In genomic region chr10:101063162-101063525, GRCh38 we compare ENCODE assay signal across 10 cellular contexts. TPM values are rescaled to one million over a fixed set of nuclear protein-coding genes. Genes with fewer than 3 reads are reported as not detected.
DNase-seq lines count a peak whose midpoint lies in the region; ATAC-seq, FAIRE-seq and TF ChIP-seq lines count a peak whose summit lies in the region.
"Had no signal": no experiment of that assay in that cellular context is flagged by ENCODE, and none has a peak within 500 bp of the region (broad histone marks: within the 10 kb centered on the region; RNA-seq: fewer than 3 reads in every experiment).

No MANE protein-coding gene starts in this region.

- peak overlapping the region; percentile 81 for H3K27ac ChIP-seq in SK-N-MC
- H3K27ac ChIP-seq in keratinocyte (ENCODE audit: control insufficient read depth, insufficient read depth, low read length): no peak overlapping the region
- peak overlapping the region; percentile 95 to 97 for H3K27ac ChIP-seq in tibial artery

- no peak overlapping the region for H3K27ac Mint-ChIP-seq in activated naive CD8-positive, alpha-beta T cell treated with anti-CD3 and anti-CD28 coated beads, Interleukin-2, amount 10 ng/mL, durations not matched to agents 7 days and 5 days
- no peak overlapping the region for H3K27ac Mint-ChIP-seq in activated naive CD8-positive, alpha-beta T cell treated with anti-CD3 and anti-CD28 coated beads for 36 hours

- H3K4me1 ChIP-seq in keratinocyte (ENCODE audit: control insufficient read depth, extremely low read depth, insufficient read depth, low read length): peaks cover 25% of the 10 kb centered on the region
- H3K4me1 ChIP-seq in tibial artery: peaks cover 5 to 67% (median 52%) of the 10 kb centered on the region in 4 donors

- intact Hi-C loops in tibial artery (cut with DNase I; ENCODE audit: low total_unique reads): loop anchor here (10.0 kb wide), 1 partner anchor 992 kb away; the partner anchor contains the start of gene ARMH3

- H3K36me3 ChIP-seq in SK-N-MC (ENCODE audit: insufficient read depth, low read length) (no peaks in the 10 kb centered on the region), keratinocyte (ENCODE audit: control insufficient read depth in 2 of 2, extremely low read depth in 1 of 2, insufficient read depth in 2 of 2, low read length in 2 of 2) (no peaks in the 10 kb centered on the region), tibial artery (no peaks in the 10 kb centered on the region)

- dilution Hi-C loops in keratinocyte (cut with MboI; ENCODE audit: extremely low pct_ligation_motif_present, low sequenced_read_pairs): no loop called here

- no peak for ATAC-seq in activated naive CD8-positive, alpha-beta T cell treated with anti-CD3 and anti-CD28 coated beads, Interleukin-2, amount 10 ng/mL, durations not matched to agents 7 days and 5 days (ENCODE audit: low read depth)
- no peak for ATAC-seq in HG03025 (IDR thresholded peaks at IDR 0.05; ENCODE audit: low FRiP score, unreplicated experiment)
- no peak for ATAC-seq in GM18909 (IDR thresholded peaks at IDR 0.05; ENCODE audit: poor library complexity, unreplicated experiment)

- H3K4me3 ChIP-seq in SK-N-MC (peak overlapping the region; percentile 58), keratinocyte (ENCODE audit: control insufficient read depth in 2 of 3, extremely low read depth in 1 of 3, insufficient read depth in 2 of 3, low read depth in 1 of 3, low read length in 3 of 3) (no peak overlapping the region), tibial artery (peak overlapping the region; percentile 65 to 85)

- H3K4me1 Mint-ChIP-seq in activated naive CD8-positive, alpha-beta T cell treated with anti-CD3 and anti-CD28 coated beads, Interleukin-2, amount 10 ng/mL, durations not matched to agents 7 days and 5 days: peaks cover 37% of the 10 kb centered on the region
- H3K4me1 Mint-ChIP-seq in activated naive CD8-positive, alpha-beta T cell treated with anti-CD3 and anti-CD28 coated beads for 36 hours: peaks cover 27% of the 10 kb centered on the region

- H3K4me2 ChIP-seq in keratinocyte (ENCODE audit: control insufficient read depth, extremely low read depth, insufficient read depth, low read depth, low read length): peak overlapping the region; percentile 76

- H3K9me1 ChIP-seq in keratinocyte (ENCODE audit: control insufficient read depth, extremely low read depth, insufficient read depth, low read length): no peaks in the 10 kb centered on the region

- H3K4me3 Mint-ChIP-seq in activated naive CD8-positive, alpha-beta T cell treated with anti-CD3 and anti-CD28 coated beads, Interleukin-2, amount 10 ng/mL, durations not matched to agents 7 days and 5 days: peak overlapping the region; percentile 32
- no peak overlapping the region for H3K4me3 Mint-ChIP-seq in activated naive CD8-positive, alpha-beta T cell treated with anti-CD3 and anti-CD28 coated beads for 36 hours

- H3K9ac ChIP-seq in SK-N-MC (ENCODE audit: insufficient read length) (no peak overlapping the region), keratinocyte (ENCODE audit: control insufficient read depth, extremely low read depth, insufficient read depth, low read length) (no peak overlapping the region)

- H3K9me3 ChIP-seq in SK-N-MC (ENCODE audit: low read depth, low read length): no peaks in the 10 kb centered on the region
- no peaks in the 10 kb centered on the region for H3K9me3 ChIP-seq in keratinocyte (ENCODE audit: control insufficient read depth, low read depth, low read length)
- no peaks in the 10 kb centered on the region for H3K9me3 ChIP-seq in tibial artery

- TF ChIP-seq CTCF in keratinocyte (optimal IDR thresholded peaks at IDR 0.05 in 1 of 3, IDR thresholded peaks at IDR 0.05 in 1 of 3, conservative IDR thresholded peaks at IDR 0.05 in 1 of 3; ENCODE audit: extremely low read depth in 1 of 3, insufficient read depth in 2 of 3, low read length in 3 of 3): no peak
- TF ChIP-seq CTCF in tibial artery (IDR thresholded peaks at IDR 0.05): no peak

- peaks cover 26% of the 10 kb centered on the region for H3K27me3 ChIP-seq in keratinocyte (ENCODE audit: control insufficient read depth, extremely low read depth, insufficient read depth, low read length)
- H3K27me3 ChIP-seq in tibial artery: no peaks in the 10 kb centered on the region

- no peaks in the 10 kb centered on the region for H3K9me3 Mint-ChIP-seq in activated naive CD8-positive, alpha-beta T cell treated with anti-CD3 and anti-CD28 coated beads, Interleukin-2, amount 10 ng/mL, durations not matched to agents 7 days and 5 days
- H3K9me3 Mint-ChIP-seq in activated naive CD8-positive, alpha-beta T cell treated with anti-CD3 and anti-CD28 coated beads for 36 hours: no peaks in the 10 kb centered on the region
- H3K9me3 Mint-ChIP-seq: CD4-positive, alpha-beta memory T cell; central memory CD8-positive, alpha-beta T cell had no signal

- no peak for DNase-seq in activated naive CD8-positive, alpha-beta T cell treated with anti-CD3 and anti-CD28 coated beads, Interleukin-2, amount 10 ng/mL, durations not matched to agents 7 days and 5 days
- DNase-seq in activated naive CD8-positive, alpha-beta T cell treated with anti-CD3 and anti-CD28 coated beads for 36 hours: no peak
- DNase-seq in SK-N-MC (ENCODE audit: low read depth, low spot score) (no peak), keratinocyte (ENCODE audit: low read depth, low spot score) (no peak), tibial artery (peak in 1 of 2 donors; percentile 81), frontal cortex (ENCODE audit: low spot score in 2 of 2) (no peak)

- peaks cover 2% of the 10 kb centered on the region for H3K36me3 Mint-ChIP-seq in activated naive CD8-positive, alpha-beta T cell treated with anti-CD3 and anti-CD28 coated beads, Interleukin-2, amount 10 ng/mL, durations not matched to agents 7 days and 5 days
- H3K36me3 Mint-ChIP-seq in activated naive CD8-positive, alpha-beta T cell treated with anti-CD3 and anti-CD28 coated beads for 36 hours: no peaks in the 10 kb centered on the region

- POLR2A ChIA-PET in activated naive CD8-positive, alpha-beta T cell treated with anti-CD3 and anti-CD28 coated beads, Interleukin-2, amount 10 ng/mL, durations not matched to agents 7 days and 5 days (lab: Charles Lee): interaction anchor here (1.4 to 2.0 kb wide), 2 partner anchors 11 to 20 kb away, joined by 6 to 8 read pairs; no protein-coding TSS in a partner anchor

- no peak overlapping the region for H2AFZ ChIP-seq in keratinocyte (ENCODE audit: control insufficient read depth, low read length)

- no peak for FAIRE-seq in keratinocyte (lab: Jason Lieb, UNC)
- FAIRE-seq in frontal cortex (lab: Jason Lieb, UNC): no peak

- peaks cover 6% of the 10 kb centered on the region for H3K79me2 ChIP-seq in keratinocyte (ENCODE audit: control insufficient read depth, insufficient read depth, low read length)

- no peaks in the 10 kb centered on the region for H4K20me1 ChIP-seq in keratinocyte (ENCODE audit: control insufficient read depth, extremely low read depth, insufficient read depth, low read length)

- peaks cover 52% of the 10 kb centered on the region for H3K27me3 Mint-ChIP-seq in activated naive CD8-positive, alpha-beta T cell treated with anti-CD3 and anti-CD28 coated beads, Interleukin-2, amount 10 ng/mL, durations not matched to agents 7 days and 5 days
- peaks cover 59% of the 10 kb centered on the region for H3K27me3 Mint-ChIP-seq in activated naive CD8-positive, alpha-beta T cell treated with anti-CD3 and anti-CD28 coated beads for 36 hours

RNA-seq across cellular contexts. Expression of gene KAZALD1, which starts 1.4 kb away (rescaled TPM):
- not detected for total RNA-seq in activated naive CD8-positive, alpha-beta T cell treated with anti-CD3 and anti-CD28 coated beads, Interleukin-2, amount 10 ng/mL, durations not matched to agents 7 days and 5 days
- total RNA-seq in activated naive CD8-positive, alpha-beta T cell treated with anti-CD3 and anti-CD28 coated beads for 36 hours: under 1 TPM; 0.25 to 0.28 TPM
- 0.08 to 0.18 TPM (median 0.18 TPM) in 3 replicates for polyA plus RNA-seq in keratinocyte
- 0.40 TPM for polyA plus RNA-seq in keratinocyte (2011; ENCODE audit: low read depth)
- polyA plus RNA-seq in keratinocyte (2011; cell fraction: cytosol; rRNA removed): 0.06 and 0.07 TPM in 2 replicates
- polyA plus RNA-seq in keratinocyte (2011; cell fraction: nucleus; rRNA removed): 0.11 TPM in 1 of 2 replicates, not detected in the other
- 0.18 and 0.72 TPM in 2 replicates for polyA plus RNA-seq in keratinocyte (2012; ENCODE audit: low replicate concordance)
- 0.36 to 0.38 TPM in 2 of 3 replicates, not detected in the other for polyA minus RNA-seq in keratinocyte
- polyA minus RNA-seq in keratinocyte (2011; cell fraction: cytosol; rRNA and poly(A)+ RNA removed): 0.96 TPM
- polyA minus RNA-seq in keratinocyte (2011; cell fraction: nucleus; rRNA and poly(A)+ RNA removed): not detected in 2 replicates
- total RNA-seq in frontal cortex: 0.41 TPM
- total RNA-seq: CD4-positive, alpha-beta memory T cell had no signal
- polyA plus RNA-seq: CD4-positive, alpha-beta memory T cell had no signal

RNA-seq across cellular contexts. Expression of gene SFXN3, which starts 32.1 kb away (rescaled TPM):
- total RNA-seq in activated naive CD8-positive, alpha-beta T cell treated with anti-CD3 and anti-CD28 coated beads, Interleukin-2, amount 10 ng/mL, durations not matched to agents 7 days and 5 days: 10 to 100 TPM; 66.1 to 68.6 TPM
- total RNA-seq in activated naive CD8-positive, alpha-beta T cell treated with anti-CD3 and anti-CD28 coated beads for 36 hours: 10 to 100 TPM; 12.6 to 13.9 TPM
- polyA plus RNA-seq in keratinocyte: 77.0 to 102 TPM (median 78.7 TPM) in 3 replicates
- polyA plus RNA-seq in keratinocyte (2011; ENCODE audit: low read depth): 16.3 TPM
- polyA plus RNA-seq in keratinocyte (2011; cell fraction: cytosol; rRNA removed): 46.8 and 54.3 TPM in 2 replicates
- 223 and 238 TPM in 2 replicates for polyA plus RNA-seq in keratinocyte (2011; cell fraction: nucleus; rRNA removed)
- 29.7 and 42.9 TPM in 2 replicates for polyA plus RNA-seq in keratinocyte (2012; ENCODE audit: low replicate concordance)
- polyA minus RNA-seq in keratinocyte: 101 to 143 TPM (median 111 TPM) in 3 replicates
- 110 TPM for polyA minus RNA-seq in keratinocyte (2011; cell fraction: cytosol; rRNA and poly(A)+ RNA removed)
- polyA minus RNA-seq in keratinocyte (2011; cell fraction: nucleus; rRNA and poly(A)+ RNA removed): 45.5 and 69.4 TPM in 2 replicates
- total RNA-seq in frontal cortex: 45.7 TPM

RNA-seq across cellular contexts. Expression of gene PDZD7, which starts 32.2 kb away (rescaled TPM):
- 1 to 10 TPM; 1.1 to 1.4 TPM for total RNA-seq in activated naive CD8-positive, alpha-beta T cell treated with anti-CD3 and anti-CD28 coated beads, Interleukin-2, amount 10 ng/mL, durations not matched to agents 7 days and 5 days
- under 1 TPM; 0.14 to 0.66 TPM for total RNA-seq in activated naive CD8-positive, alpha-beta T cell treated with anti-CD3 and anti-CD28 coated beads for 36 hours
- polyA plus RNA-seq in keratinocyte: 0.31 to 0.54 TPM (median 0.54 TPM) in 3 replicates
- 0.10 TPM for polyA plus RNA-seq in keratinocyte (2011; ENCODE audit: low read depth)
- polyA plus RNA-seq in keratinocyte (2011; cell fraction: cytosol; rRNA removed): 0.15 and 0.34 TPM in 2 replicates
- polyA plus RNA-seq in keratinocyte (2011; cell fraction: nucleus; rRNA removed): 1.1 and 1.2 TPM in 2 replicates
- 0.34 and 1.0 TPM in 2 replicates for polyA plus RNA-seq in keratinocyte (2012; ENCODE audit: low replicate concordance)
- 0.20 to 0.40 TPM in 2 of 3 replicates, not detected in the other for polyA minus RNA-seq in keratinocyte
- not detected for polyA minus RNA-seq in keratinocyte (2011; cell fraction: cytosol; rRNA and poly(A)+ RNA removed)
- polyA minus RNA-seq in keratinocyte (2011; cell fraction: nucleus; rRNA and poly(A)+ RNA removed): 0.11 and 0.78 TPM in 2 replicates
- 10.2 TPM for total RNA-seq in frontal cortex

Comparison
In these comparisons a context has a peak if more than half of its experiments do, and no peak if none do; other contexts are left out.
1. H3K4me3 ChIP-seq: peak in SK-N-MC (single experiment) and tibial artery (2 of 2); none in keratinocyte (0 of 3).